ENCODE assay signal across 18 cellular contexts in the genomic region with DNA sequence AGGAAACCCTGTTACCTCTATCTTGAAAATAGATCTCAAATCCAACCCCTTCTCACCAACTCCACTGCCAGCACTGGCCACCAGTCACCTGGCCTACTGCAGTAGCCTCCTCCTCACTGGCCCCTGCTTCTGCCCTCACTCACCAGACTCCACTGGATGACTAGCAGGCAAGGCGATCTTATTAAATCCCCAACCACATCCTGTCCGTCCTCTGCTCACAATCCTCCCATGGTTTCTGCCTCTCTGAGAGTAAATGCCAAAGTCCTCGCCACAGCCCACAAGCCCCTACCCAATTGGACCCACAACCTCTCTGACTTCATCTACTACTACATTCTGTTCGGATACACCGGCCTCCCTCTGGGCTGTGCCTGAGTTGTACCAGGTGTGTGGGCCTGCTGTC. TPM values are rescaled to one million over a fixed set of nuclear protein-coding genes. Genes with fewer than 3 reads are reported as not detected.
DNase-seq lines count a peak whose midpoint lies in the region; ATAC-seq, FAIRE-seq and TF ChIP-seq lines count a peak whose summit lies in the region.
"Had no signal": no experiment of that assay in that cellular context is flagged by ENCODE, and none has a peak within 500 bp of the region (broad histone marks: within the 10 kb centered on the region; RNA-seq: fewer than 3 reads in every experiment).

No MANE protein-coding gene starts in this region.

- H3K36me3 ChIP-seq in CD8-positive, alpha-beta memory T cell (ENCODE audit: insufficient read depth, low read length), result peaks cover 14% of the 10 kb centered on the region
- H3K36me3 ChIP-seq in H1 (ENCODE audit: control insufficient read depth in 2 of 4, insufficient read depth in 4 of 4, low read length in 3 of 4) (peaks cover 0 to 33% (median 14%) of the 10 kb centered on the region in 4 experiments; a peak in 6 of 8 replicates), esophagus squamous epithelium (peaks cover 0 to 81% (median 2%) of the 10 kb centered on the region in 3 donors)
- H3K36me3 ChIP-seq: BE2C had no signal

- H2AFZ ChIP-seq in H1 (ENCODE audit: low read length), result no peak overlapping the region

- peak overlapping the region; percentile 95; the same call in 1 of the 2 replicates for H2AK5ac ChIP-seq in H1 (ENCODE audit: low read depth, low read length)

- no peak overlapping the region; the same call in 1 of the 2 replicates for H4K8ac ChIP-seq in H1 (ENCODE audit: extremely low read depth, insufficient read depth, low read length)

- peak overlapping the region; percentile 73 for H4K91ac ChIP-seq in H1 (replicated peaks; ENCODE audit: insufficient read length, low read length)

- no peak overlapping the region for H3K4me2 ChIP-seq in H1 (ENCODE audit: insufficient read depth in 1 of 2, low read depth in 2 of 2, low read length in 2 of 2)

- H3K4ac ChIP-seq in H1 (replicated peaks; ENCODE audit: insufficient read length, low read depth, low read length), result no peak overlapping the region

- H2BK20ac ChIP-seq in H1 (ENCODE audit: low read length), result peak overlapping the region; percentile 72; the same call in 1 of the 2 replicates

- CTCF ChIA-PET in CD8-positive, alpha-beta memory T cell (lab: Charles Lee), result no interaction called here
- CTCF ChIA-PET in T-cell (lab: Charles Lee) (no interaction called here), H1 (lab: Charles Lee; ENCODE audit: partially characterized antibody) (interaction anchor here (1.2 to 1.7 kb wide), 2 partner anchors 14 to 17 kb away, joined by 4 to 5 read pairs; no protein-coding TSS in a partner anchor)

- no peaks in the 10 kb centered on the region for H3K79me1 ChIP-seq in H1 (ENCODE audit: low read depth, low read length)

- H3K36me3 Mint-ChIP-seq in CD8-positive, alpha-beta memory T cell, result peaks cover 0 to 59% (median 14%) of the 10 kb centered on the region in 3 donors
- H3K36me3 Mint-ChIP-seq in T-cell (peaks cover 19% of the 10 kb centered on the region), mesothelial cell of epicardium (peaks cover 15% of the 10 kb centered on the region)

- no peak for TF ChIP-seq POLR2A in H1 (IDR thresholded peaks at IDR 0.05; ENCODE audit: control extremely low read depth in 1 of 2, low read depth in 2 of 2, low read length in 2 of 2)
- TF ChIP-seq POLR2A in esophagus squamous epithelium (IDR thresholded peaks at IDR 0.05), result no peak

- no peak overlapping the region for H3K14ac ChIP-seq in H1 (ENCODE audit: insufficient read length)

- no peak for TF ChIP-seq RAD21 in H1 (IDR thresholded peaks at IDR 0.05 in 1 of 2, conservative IDR thresholded peaks at IDR 0.05 in 1 of 2; ENCODE audit: low read depth in 2 of 2, low read length in 2 of 2)

- no peak overlapping the region for H3K9ac ChIP-seq in H1 (replicated peaks in 1 of 4; ENCODE audit: extremely low read depth in 1 of 4, low read depth in 3 of 4, low read length in 3 of 4)

- peak overlapping the region; percentile 77 to 89 (median 84) for H3K27ac Mint-ChIP-seq in CD8-positive, alpha-beta memory T cell
- H3K27ac Mint-ChIP-seq in T-cell (peak overlapping the region; percentile 90 to 94), mesothelial cell of epicardium (no peak overlapping the region)

- no peak for FAIRE-seq in H1 (lab: Jason Lieb, UNC)
- FAIRE-seq: endometrium, RCC 7860, urothelium cell line had no signal

- no peak overlapping the region for H4K5ac ChIP-seq in H1 (ENCODE audit: insufficient read length, low read depth, low read length)

- H3K23me2 ChIP-seq in H1 (ENCODE audit: low read depth, low read length), result peaks cover 11% of the 10 kb centered on the region

- no peak overlapping the region for H3K27ac ChIP-seq in CD8-positive, alpha-beta memory T cell (ENCODE audit: low read depth, low read length)
- no peak overlapping the region for H3K27ac ChIP-seq in H1 (ENCODE audit: low read depth, low read length)
- no peak overlapping the region for H3K27ac ChIP-seq in esophagus squamous epithelium
- H3K27ac ChIP-seq: gastrocnemius medialis had no signal

- H3K18ac ChIP-seq in H1 (ENCODE audit: extremely low read depth, low read length), result peak overlapping the region; percentile 48; the same call in 1 of the 2 replicates

- POLR2A ChIA-PET in CD8-positive, alpha-beta memory T cell (lab: Charles Lee), result no interaction called here
- POLR2A ChIA-PET in T-cell (lab: Charles Lee) (no interaction called here), H1 (lab: Charles Lee; ENCODE audit: partially characterized antibody) (interaction anchor here (0.5 to 30.9 kb wide), 5 partner anchors 9 to 31 kb away, joined by 3 to 572 read pairs (median 3); partner anchors contain the start of genes PIM2, PQBP1, SLC35A2 and TIMM17B)

- H3K4me3 Mint-ChIP-seq in CD8-positive, alpha-beta memory T cell, result peak overlapping the region in 4 of 7 donors; percentile 17 to 30 (median 20)
- H3K4me3 Mint-ChIP-seq in T-cell, result peak overlapping the region in 1 of 3 donors; percentile 33
- no peak overlapping the region for H3K4me3 Mint-ChIP-seq in mesothelial cell of epicardium

- H3K9me3 ChIP-seq in CD8-positive, alpha-beta memory T cell (ENCODE audit: low read length), result no peaks in the 10 kb centered on the region
- H3K9me3 ChIP-seq in H1 (ENCODE audit: insufficient read depth in 2 of 2, low read depth in 1 of 2, low read length in 1 of 2) (no peaks in the 10 kb centered on the region), esophagus squamous epithelium (no peaks in the 10 kb centered on the region)
- H3K9me3 ChIP-seq: BE2C, gastrocnemius medialis had no signal

- peak overlapping the region; percentile 75; the same call in 1 of the 2 replicates for H2BK12ac ChIP-seq in H1 (ENCODE audit: low read depth, low read length)

- no peak overlapping the region for H3K56ac ChIP-seq in H1 (replicated peaks; ENCODE audit: insufficient read length, low read depth, low read length)

- no peak overlapping the region for H3K23ac ChIP-seq in H1 (ENCODE audit: insufficient read length)

- H3K4me1 ChIP-seq in CD8-positive, alpha-beta memory T cell (ENCODE audit: insufficient read depth, low read length), result peaks cover 34% of the 10 kb centered on the region
- H3K4me1 ChIP-seq in H1 (replicated peaks in 1 of 4; ENCODE audit: control insufficient read depth in 3 of 4, insufficient read depth in 4 of 4, low read length in 3 of 4) (peaks cover 8 to 28% (median 20%) of the 10 kb centered on the region in 4 experiments; a peak in 6 of 7 replicates), esophagus squamous epithelium (peaks cover 0 to 13% (median 0%) of the 10 kb centered on the region in 3 donors)
- H3K4me1 ChIP-seq: BE2C had no signal

- TF ChIP-seq EP300 in H1 (IDR thresholded peaks at IDR 0.05; ENCODE audit: borderline replicate concordance in 1 of 2, low read depth in 2 of 2, low read length in 2 of 2), result no peak

- no peak for DNase-seq in CD8-positive, alpha-beta memory T cell
- DNase-seq in T-cell (no peak), H1 (ENCODE audit: low read depth in 1 of 2, low spot score in 2 of 2) (no peak), mesothelial cell of epicardium (ENCODE audit: low spot score in 2 of 2, unreplicated experiment in 2 of 2) (no peak), esophagus squamous epithelium (lab: John Stamatoyannopoulos, UW) (no peak), inferior parietal cortex (ENCODE audit: extremely low spot score) (no peak)
- DNase-seq: activated CD4-positive, alpha-beta T cell treated with anti-CD3 and anti-CD28 coated beads for 1 hour; activated gamma-delta T cell; BE2C; DND-41; gastrocnemius medialis; NCI-H187 treated with DMSO at 0.1 percent for 48 hours; NCI-H526 treated with DMSO at 0.1 percent for 48 hours; stimulated activated CD4-positive, alpha-beta T cell treated with anti-CD3 and anti-CD28 coated beads, Interleukin-4, amount 100 ng/mL, for 1 hour had no signal

- no peak overlapping the region for H2BK120ac ChIP-seq in H1 (replicated peaks; ENCODE audit: low read depth, low read length)

- TF ChIP-seq CTCF in H1 (IDR thresholded peaks at IDR 0.05; ENCODE audit: control extremely low read depth in 1 of 3, insufficient read depth in 1 of 3, low read depth in 1 of 3, low read length in 3 of 3) (no peak), mesothelial cell of epicardium (IDR thresholded peaks at IDR 0.05; ENCODE audit: unreplicated experiment) (no peak), esophagus squamous epithelium (IDR thresholded peaks at IDR 0.05) (no peak)

- H3K79me2 ChIP-seq in H1 (ENCODE audit: control insufficient read depth in 1 of 2, insufficient read depth in 2 of 2, low read length in 2 of 2), result peaks cover 4 to 30% of the 10 kb centered on the region in 2 experiments; a peak in 3 of 4 replicates

- H2BK5ac ChIP-seq in H1 (ENCODE audit: low read depth, low read length), result 0 out of 2 replicates have a peak overlapping the region, but pooled peaks have one; percentile 39

- H3K4me3 ChIP-seq in CD8-positive, alpha-beta memory T cell (ENCODE audit: low read length), result no peak overlapping the region
- H3K4me3 ChIP-seq in H1 (ENCODE audit: extremely low read depth in 1 of 4, insufficient read depth in 2 of 4, low read depth in 3 of 4, low read length in 4 of 4), result no peak overlapping the region
- no peak overlapping the region for H3K4me3 ChIP-seq in esophagus squamous epithelium
- H3K4me3 ChIP-seq: gastrocnemius medialis had no signal

- no peak overlapping the region for H2BK15ac ChIP-seq in H1 (ENCODE audit: low read length)

- WGBS in H1 (ENCODE audit: extremely low coverage in 1 of 2, insufficient coverage in 1 of 2, insufficient read length in 1 of 2, insufficient replicate concordance in 2 of 2, low coverage in 1 of 2, low lambda C conversion rate in 2 of 2, missing lambda C conversion rate in 1 of 2), 2 experiments, result 87% methylated on average over 5 of the region's 5 CpGs; no CpG with 5 or more reads in 1 of the 2 experiments
- WGBS in esophagus squamous epithelium, 2 donors, result 86 to 88% methylated on average over 4 to 5 of the region's 5 CpGs

- peaks cover 45 to 69% (median 51%) of the 10 kb centered on the region in 3 donors for H3K4me1 Mint-ChIP-seq in CD8-positive, alpha-beta memory T cell
- peaks cover 66 to 73% (median 67%) of the 10 kb centered on the region in 3 donors for H3K4me1 Mint-ChIP-seq in T-cell
- peaks cover 7% of the 10 kb centered on the region for H3K4me1 Mint-ChIP-seq in mesothelial cell of epicardium

- ATAC-seq in T-cell (replicated peaks in 1 of 4), result no peak
- ATAC-seq: gastrocnemius medialis, sciatic nerve had no signal

- H3K27me3 ChIP-seq in CD8-positive, alpha-beta memory T cell (ENCODE audit: insufficient read depth, low read length, poor library complexity, severe bottlenecking), result no peaks in the 10 kb centered on the region
- H3K27me3 ChIP-seq in H1 (replicated peaks in 1 of 4; ENCODE audit: control insufficient read depth in 3 of 4, extremely low read depth in 1 of 4, insufficient read depth in 3 of 4, low read length in 3 of 4) (no peaks in the 10 kb centered on the region), esophagus squamous epithelium (no peaks in the 10 kb centered on the region)
- H3K27me3 ChIP-seq: BE2C, gastrocnemius medialis had no signal

- intact Hi-C loops in esophagus squamous epithelium (cut with DNase I), result no loop called here

- H3K27me3 Mint-ChIP-seq in CD8-positive, alpha-beta memory T cell, result peaks cover 0 to 6% of the 10 kb centered on the region in 2 donors
- H3K27me3 Mint-ChIP-seq in T-cell, result no peaks in the 10 kb centered on the region
- no peaks in the 10 kb centered on the region for H3K27me3 Mint-ChIP-seq in mesothelial cell of epicardium (ENCODE audit: low read depth)

- no peaks in the 10 kb centered on the region for H3K9me3 Mint-ChIP-seq in CD8-positive, alpha-beta memory T cell
- H3K9me3 Mint-ChIP-seq in T-cell (no peaks in the 10 kb centered on the region), mesothelial cell of epicardium (peaks cover 6% of the 10 kb centered on the region)

- H4K20me1 ChIP-seq in H1 (replicated peaks in 1 of 2; ENCODE audit: control insufficient read depth in 1 of 2, insufficient read depth in 2 of 2, low read length in 2 of 2), result no peaks in the 10 kb centered on the region

RNA-seq across cellular contexts. Expression of gene PIM2, which starts 5.4 kb away (rescaled TPM):
- 100 to 1,000 TPM; 269 to 273 TPM for total RNA-seq in CD8-positive, alpha-beta memory T cell
- polyA plus RNA-seq in CD8-positive, alpha-beta memory T cell, result 212 TPM
- 100 to 1,000 TPM; 152 to 325 (median 160) TPM for total RNA-seq in T-cell
- 180 and 190 TPM in 2 replicates for total RNA-seq in H1 (2021; fragmentation: NEBNext Ultra II Directional; extraction: Animal tissue kit (Norgen Biotek cat#: 25700))
- 203 and 257 TPM in 2 replicates for polyA plus RNA-seq in H1 (2011; rRNA removed)
- 177 TPM for polyA plus RNA-seq in H1 (2011; cell fraction: cytosol; rRNA removed)
- polyA plus RNA-seq in H1 (2011; cell fraction: nucleus; rRNA removed), result 225 TPM
- polyA plus RNA-seq in H1 (2012, experiment 1 of 2), result 134 to 160 TPM (median 142 TPM) in 4 replicates
- polyA plus RNA-seq in H1 (2012, experiment 2 of 2), result 156 TPM
- 184 TPM for polyA plus RNA-seq in H1 (2013, experiment 1 of 2)
- polyA plus RNA-seq in H1 (2013, experiment 2 of 2), result 162 TPM
- polyA minus RNA-seq in H1 (2011; rRNA and poly(A)+ RNA removed), result 137 and 189 TPM in 2 replicates
- 77.9 TPM for polyA minus RNA-seq in H1 (2011; cell fraction: cytosol; rRNA and poly(A)+ RNA removed)
- 103 TPM for polyA minus RNA-seq in H1 (2011; cell fraction: nucleus; rRNA and poly(A)+ RNA removed)
- 9.3 to 10.3 TPM (median 9.7 TPM) in 3 replicates for total RNA-seq in mesothelial cell of epicardium
- 1 to 10 TPM; 3.3 to 9.7 (median 7.6) TPM for total RNA-seq in esophagus squamous epithelium

RNA-seq across cellular contexts. Expression of gene SLC35A2, which starts 12.8 kb away (rescaled TPM):
- total RNA-seq in CD8-positive, alpha-beta memory T cell, result 10 to 100 TPM; 27.1 to 27.2 TPM
- polyA plus RNA-seq in CD8-positive, alpha-beta memory T cell, result 13.2 TPM
- total RNA-seq in T-cell (10 to 100 TPM; 14.2 to 35.1 (median 16.2) TPM), mesothelial cell of epicardium (42.2 to 45.9 TPM (median 43.8 TPM) in 3 replicates), esophagus squamous epithelium (10 to 100 TPM; 13.7 to 28.9 (median 21.0) TPM)
- 20.4 and 21.4 TPM in 2 replicates for total RNA-seq in H1 (2021; fragmentation: NEBNext Ultra II Directional; extraction: Animal tissue kit (Norgen Biotek cat#: 25700))
- polyA plus RNA-seq in H1 (2011; rRNA removed), result 48.3 and 52.1 TPM in 2 replicates
- 28.7 TPM for polyA plus RNA-seq in H1 (2011; cell fraction: cytosol; rRNA removed)
- 47.9 TPM for polyA plus RNA-seq in H1 (2011; cell fraction: nucleus; rRNA removed)
- 16.1 to 23.4 TPM (median 21.7 TPM) in 4 replicates for polyA plus RNA-seq in H1 (2012, experiment 1 of 2)
- polyA plus RNA-seq in H1 (2012, experiment 2 of 2), result 18.4 TPM
- 24.6 TPM for polyA plus RNA-seq in H1 (2013, experiment 1 of 2)
- polyA plus RNA-seq in H1 (2013, experiment 2 of 2), result 26.8 TPM
- 39.4 and 40.0 TPM in 2 replicates for polyA minus RNA-seq in H1 (2011; rRNA and poly(A)+ RNA removed)
- polyA minus RNA-seq in H1 (2011; cell fraction: cytosol; rRNA and poly(A)+ RNA removed), result 14.3 TPM
- polyA minus RNA-seq in H1 (2011; cell fraction: nucleus; rRNA and poly(A)+ RNA removed), result 9.2 TPM

RNA-seq across cellular contexts. Expression of gene PQBP1, which starts 26.5 kb away (rescaled TPM):
- total RNA-seq in CD8-positive, alpha-beta memory T cell, result 100 to 1,000 TPM; 101 to 106 TPM
- 83.5 TPM for polyA plus RNA-seq in CD8-positive, alpha-beta memory T cell
- total RNA-seq in T-cell, result 10 to 100 TPM; 62.5 to 79.5 (median 73.9) TPM
- total RNA-seq in H1 (2021; fragmentation: NEBNext Ultra II Directional; extraction: Animal tissue kit (Norgen Biotek cat#: 25700)), result 95.9 and 101 TPM in 2 replicates
- polyA plus RNA-seq in H1 (2011; rRNA removed), result 91.7 and 124 TPM in 2 replicates
- polyA plus RNA-seq in H1 (2011; cell fraction: cytosol; rRNA removed), result 134 TPM
- 114 TPM for polyA plus RNA-seq in H1 (2011; cell fraction: nucleus; rRNA removed)
- polyA plus RNA-seq in H1 (2012, experiment 1 of 2), result 104 to 130 TPM (median 119 TPM) in 4 replicates
- 122 TPM for polyA plus RNA-seq in H1 (2012, experiment 2 of 2)
- polyA plus RNA-seq in H1 (2013, experiment 1 of 2), result 71.1 TPM
- polyA plus RNA-seq in H1 (2013, experiment 2 of 2), result 69.8 TPM
- 57.3 and 71.7 TPM in 2 replicates for polyA minus RNA-seq in H1 (2011; rRNA and poly(A)+ RNA removed)
- 63.3 TPM for polyA minus RNA-seq in H1 (2011; cell fraction: cytosol; rRNA and poly(A)+ RNA removed)
- polyA minus RNA-seq in H1 (2011; cell fraction: nucleus; rRNA and poly(A)+ RNA removed), result 23.9 TPM
- 62.2 to 64.9 TPM (median 64.3 TPM) in 3 replicates for total RNA-seq in mesothelial cell of epicardium
- total RNA-seq in esophagus squamous epithelium, result 10 to 100 TPM; 45.3 to 87.4 (median 53.0) TPM

RNA-seq across cellular contexts. Expression of gene TIMM17B, which starts 26.7 kb away (rescaled TPM):
- total RNA-seq in CD8-positive, alpha-beta memory T cell, result 10 to 100 TPM; 87.5 to 93.6 TPM
- polyA plus RNA-seq in CD8-positive, alpha-beta memory T cell, result 68.5 TPM
- total RNA-seq in T-cell, result 10 to 100 TPM; 40.5 to 52.1 (median 49.3) TPM
- total RNA-seq in H1 (2021; fragmentation: NEBNext Ultra II Directional; extraction: Animal tissue kit (Norgen Biotek cat#: 25700)), result 77.8 and 82.4 TPM in 2 replicates
- polyA plus RNA-seq in H1 (2011; rRNA removed), result 246 and 284 TPM in 2 replicates
- 162 TPM for polyA plus RNA-seq in H1 (2011; cell fraction: cytosol; rRNA removed)
- 151 TPM for polyA plus RNA-seq in H1 (2011; cell fraction: nucleus; rRNA removed)
- polyA plus RNA-seq in H1 (2012, experiment 1 of 2), result 68.1 to 113 TPM (median 110 TPM) in 4 replicates
- polyA plus RNA-seq in H1 (2012, experiment 2 of 2), result 173 TPM
- polyA plus RNA-seq in H1 (2013, experiment 1 of 2), result 80.8 TPM
- 79.0 TPM for polyA plus RNA-seq in H1 (2013, experiment 2 of 2)
- 35.8 TPM in 2 replicates for polyA minus RNA-seq in H1 (2011; rRNA and poly(A)+ RNA removed)
- polyA minus RNA-seq in H1 (2011; cell fraction: cytosol; rRNA and poly(A)+ RNA removed), result 37.3 TPM
- 34.9 TPM for polyA minus RNA-seq in H1 (2011; cell fraction: nucleus; rRNA and poly(A)+ RNA removed)
- total RNA-seq in mesothelial cell of epicardium, result 64.7 to 68.2 TPM (median 67.6 TPM) in 3 replicates
- 10 to 100 TPM; 27.1 to 58.9 (median 34.6) TPM for total RNA-seq in esophagus squamous epithelium

RNA-seq across cellular contexts. Expression of gene OTUD5, which starts 33.1 kb away (rescaled TPM):
- total RNA-seq in CD8-positive, alpha-beta memory T cell, result 10 to 100 TPM; 67.3 to 69.1 TPM
- polyA plus RNA-seq in CD8-positive, alpha-beta memory T cell, result 47.5 TPM
- total RNA-seq in T-cell (10 to 100 TPM; 87.2 to 92.5 (median 89.7) TPM), mesothelial cell of epicardium (64.4 to 66.0 TPM (median 64.5 TPM) in 3 replicates), esophagus squamous epithelium (10 to 100 TPM; 15.7 to 28.4 (median 24.3) TPM)
- 50.0 and 53.5 TPM in 2 replicates for total RNA-seq in H1 (2021; fragmentation: NEBNext Ultra II Directional; extraction: Animal tissue kit (Norgen Biotek cat#: 25700))
- polyA plus RNA-seq in H1 (2011; rRNA removed), result 46.3 and 60.4 TPM in 2 replicates
- polyA plus RNA-seq in H1 (2011; cell fraction: cytosol; rRNA removed), result 68.8 TPM
- polyA plus RNA-seq in H1 (2011; cell fraction: nucleus; rRNA removed), result 194 TPM
- polyA plus RNA-seq in H1 (2012, experiment 1 of 2), result 54.1 to 62.5 TPM (median 56.8 TPM) in 4 replicates
- 34.1 TPM for polyA plus RNA-seq in H1 (2012, experiment 2 of 2)
- 46.5 TPM for polyA plus RNA-seq in H1 (2013, experiment 1 of 2)
- 43.2 TPM for polyA plus RNA-seq in H1 (2013, experiment 2 of 2)
- 71.4 and 82.5 TPM in 2 replicates for polyA minus RNA-seq in H1 (2011; rRNA and poly(A)+ RNA removed)
- 27.0 TPM for polyA minus RNA-seq in H1 (2011; cell fraction: cytosol; rRNA and poly(A)+ RNA removed)
- polyA minus RNA-seq in H1 (2011; cell fraction: nucleus; rRNA and poly(A)+ RNA removed), result 49.3 TPM

Comparison
In these comparisons a context has a peak if more than half of its experiments do, and no peak if none do; other contexts are left out.
1. RNA of gene PIM2, which starts 5.4 kb away (total RNA-seq): 269 to 273 TPM in CD8-positive, alpha-beta memory T cell, 180 to 190 TPM in H1 and 152 to 325 TPM in T-cell; 9.3 to 10.3 TPM in mesothelial cell of epicardium and 3.3 to 9.7 TPM in esophagus squamous epithelium; every median in the first group is over 10 times any median in the second.